10 cellular contexts compared by ENCODE assay signal in genomic region chr15:27042230-27042629, GRCh38.
"Had no signal": no experiment of that assay in that cellular context is flagged by ENCODE, and none has a peak within 500 bp of the region (broad histone marks: within the 10 kb centered on the region; RNA-seq: fewer than 3 reads in every experiment).

No MANE protein-coding gene starts in this region.

- H3K27ac ChIP-seq: GM23248, HL-60 had no signal

- H3K4me1 Mint-ChIP-seq: IgD-negative memory B cell had no signal

- H3K9me3 ChIP-seq: HAP-1 had no signal

- H3K36me3 ChIP-seq: HAP-1 had no signal

- H3K36me3 Mint-ChIP-seq: IgD-negative memory B cell had no signal

- H3K9ac ChIP-seq: GM23248 had no signal

- H3K27ac Mint-ChIP-seq: HFFc6, IgD-negative memory B cell had no signal

- ATAC-seq: HCT116, HepG2 had no signal

- H2AFZ ChIP-seq: GM23248 had no signal

- H3K4me3 ChIP-seq: GM23248, HAP-1 had no signal

- H3K4me3 Mint-ChIP-seq: HFFc6, IgD-negative memory B cell had no signal

- H3K27me3 Mint-ChIP-seq: IgD-negative memory B cell had no signal

- H3K4me1 ChIP-seq: HAP-1 had no signal

- DNase-seq: GM23248, GOT3, H7, HFFc6, KBM-7 had no signal
